8 cellular contexts compared by ENCODE assay signal in the genomic region with DNA sequence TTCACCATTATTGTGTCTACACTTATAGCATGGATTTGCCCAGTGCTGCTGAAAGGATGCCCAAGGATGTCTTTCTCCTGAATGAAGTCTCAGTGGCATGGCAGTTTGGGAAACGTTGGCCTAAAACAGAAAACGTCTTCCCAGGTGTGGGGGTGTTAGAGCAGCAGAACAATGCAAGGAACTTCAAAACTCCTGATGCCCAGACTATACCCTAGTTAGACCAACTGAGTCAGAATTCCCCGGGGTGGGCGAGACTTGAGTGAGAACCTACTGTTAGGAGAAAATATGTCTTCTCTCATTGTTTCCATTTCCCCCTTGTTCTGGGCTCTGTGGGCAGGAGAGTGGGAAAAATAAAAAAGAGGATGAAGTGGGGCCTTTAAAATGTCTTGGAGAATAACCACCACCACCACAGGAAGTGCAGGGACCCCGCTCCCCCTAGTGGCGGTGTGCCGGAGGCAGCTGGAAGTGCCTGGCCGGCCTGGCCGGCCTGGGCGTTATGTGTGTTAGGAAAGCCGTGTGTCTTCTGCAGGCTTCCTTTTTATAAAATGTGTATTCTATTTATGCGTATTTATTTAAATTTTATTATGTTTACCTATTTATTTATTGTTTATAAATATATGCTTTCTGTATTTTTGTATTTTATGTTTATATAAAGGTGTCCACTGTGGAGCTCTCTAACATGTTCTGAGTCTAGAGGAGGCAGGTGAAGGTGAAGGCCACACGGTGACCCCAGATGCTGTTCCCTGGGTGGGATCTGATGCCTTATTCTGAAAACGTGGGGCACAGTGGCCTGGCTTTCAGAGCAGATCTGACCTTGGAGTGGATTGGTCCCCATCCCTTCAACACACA.
DNase-seq lines count a peak whose midpoint lies in the region; ATAC-seq, FAIRE-seq and TF ChIP-seq lines count a peak whose summit lies in the region.

No MANE protein-coding gene starts in this region.

- peaks cover 3% of the 10 kb centered on the region for H3K27me3 Mint-ChIP-seq in brain

- H3K36me3 Mint-ChIP-seq in brain = no peaks in the 10 kb centered on the region

- H3K4me1 ChIP-seq in left lung = peaks cover 0 to 5% of the 10 kb centered on the region in 2 donors

- H3K4me3 ChIP-seq in AG09309 (ENCODE audit: control insufficient read depth, low read depth, low read length) (no peak overlapping the region), LNCaP clone FGC (ENCODE audit: low read depth, low read length) (no peak overlapping the region), left lung (no peak overlapping the region)

- H3K27me3 ChIP-seq in left lung = no peaks in the 10 kb centered on the region

- no peaks in the 10 kb centered on the region for H3K4me1 Mint-ChIP-seq in brain

- no peak overlapping the region for H3K4me3 Mint-ChIP-seq in brain

- H3K36me3 ChIP-seq in left lung = no peaks in the 10 kb centered on the region

- FAIRE-seq in GM18507 (lab: Jason Lieb, UNC) = no peak

- peaks cover 0 to 4% (median 0%) of the 10 kb centered on the region in 5 experiments for H3K9me3 Mint-ChIP-seq in brain

- peak; percentile 69 for TF ChIP-seq CTCF in AG09309 (IDR thresholded peaks at IDR 0.05; ENCODE audit: control insufficient read depth, insufficient read depth, low read depth, low read length, missing control alignments)
- peak; percentile 82 for TF ChIP-seq CTCF in LNCaP clone FGC (IDR thresholded peaks at IDR 0.05; ENCODE audit: control insufficient read depth, extremely low read depth, insufficient read depth)
- TF ChIP-seq CTCF in brain (conservative IDR thresholded peaks at IDR 0.05) = peak; percentile 44 to 79
- peak; percentile 57 to 75 for TF ChIP-seq CTCF in left lung (IDR thresholded peaks at IDR 0.05)

- no peak overlapping the region for H3K27ac ChIP-seq in left lung

- DNase-seq in AG09309 (ENCODE audit: low read depth) (no peak), GM18507 (ENCODE audit: extremely low spot score, insufficient read length, low read depth) (peak; percentile 33), LNCaP clone FGC (ENCODE audit: low read depth) (no peak), T follicular helper cell (ENCODE audit: low read depth) (peak; percentile 6), left lung (peak; percentile 52 to 88)
- peak; percentile 5 for DNase-seq in stimulated activated CD8-positive, alpha-beta memory T cell treated with anti-CD3 and anti-CD28 coated beads, Interleukin-12 subunit alpha, Interleukin-12 subunit beta, amount 100 ng/mL, for 24 hours (ENCODE audit: extremely low read depth)

- ATAC-seq in left lung (peak; percentile 96), GM21360 (IDR thresholded peaks at IDR 0.05; ENCODE audit: unreplicated experiment) (no peak)

- intact Hi-C loops in left lung (cut with DNase I) = no loop called here

- no peaks in the 10 kb centered on the region for H3K9me3 ChIP-seq in left lung

- no peak overlapping the region for H3K27ac Mint-ChIP-seq in brain

Comparison
In these comparisons a context has a peak if more than half of its experiments do, and no peak if none do; other contexts are left out.
1. DNase-seq: peak in GM18507 (single experiment), T follicular helper cell (single experiment), left lung (2 of 2) and stimulated activated CD8-positive, alpha-beta memory T cell treated with anti-CD3 and anti-CD28 coated beads, Interleukin-12 subunit alpha, Interleukin-12 subunit beta, amount 100 ng/mL, for 24 hours (single experiment); none in AG09309 (single experiment) and LNCaP clone FGC (single experiment).
2. Peak in every context shown above with its lines, with median percentiles within 50 percentile points of each other: CTCF ChIP-seq.